In the genomic region with DNA sequence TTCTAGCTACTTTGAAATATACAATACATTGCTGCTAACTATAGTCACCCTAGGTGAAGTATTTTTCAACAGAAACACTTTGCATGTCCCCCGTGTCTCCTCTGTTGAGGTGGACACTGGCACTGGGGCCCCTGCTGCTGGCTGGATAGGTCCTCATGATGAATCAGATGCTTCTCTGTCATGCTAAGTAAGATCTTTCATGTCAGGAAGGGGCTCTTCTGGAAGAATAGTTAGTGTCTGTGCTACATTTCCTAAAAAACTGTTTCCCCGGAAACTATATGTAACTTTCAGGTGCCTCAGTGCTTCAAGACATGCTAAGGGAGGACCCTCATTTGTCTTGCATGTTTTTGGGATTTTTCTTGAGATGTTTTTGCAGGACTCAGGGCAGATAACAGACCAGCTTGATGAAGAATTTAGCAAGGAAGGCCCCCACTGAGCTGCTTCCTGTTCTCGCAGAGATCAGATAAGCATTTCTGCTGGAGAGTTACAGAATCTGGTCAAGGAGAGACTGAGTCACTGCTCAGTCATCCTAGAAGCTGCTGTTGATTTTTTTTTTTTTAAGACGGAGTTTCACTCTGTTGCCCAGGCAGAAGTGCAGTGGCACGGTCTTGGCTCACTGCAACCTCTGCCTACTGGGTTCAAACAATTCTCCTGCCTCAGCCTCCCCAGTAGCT, we compare ENCODE assay signal across 1 cellular context.
A peak's percentile ranks its signal among the peaks of the same experiment; 100 is the strongest.
TF ChIP-seq lines count a peak whose summit lies in the region.

No MANE protein-coding gene starts in this region.

TF ChIP-seq in endothelial cell of umbilical vein, 7 proteins besides CTCF, POLR2A, EP300 and RAD21:
- TF ChIP-seq FOS (IDR thresholded peaks at IDR 0.05; ENCODE audit: borderline replicate concordance, insufficient read depth, low read length) (peak; percentile 77), GATA2 (IDR thresholded peaks at IDR 0.05; ENCODE audit: insufficient read depth, insufficient read length, low read depth, low read length) (peak; percentile 93), JUN (IDR thresholded peaks at IDR 0.05; ENCODE audit: borderline replicate concordance, insufficient read depth, insufficient read length, low read depth) (peak; percentile 52)
TF ChIP-seq in endothelial cell of umbilical vein: peak in this region for 3; not testable (repeated sequence) for 4.
